Comparison of ENCODE assay signal across 1 cellular context in genomic region chr1:8702848-8703810, GRCh38.
TF ChIP-seq lines count a peak whose summit lies in the region.

No MANE protein-coding gene starts in this region.

TF ChIP-seq in HepG2, 621 proteins besides CTCF, POLR2A, EP300 and RAD21 (continued from another document and continues in another):
- TF ChIP-seq ZNF407 (CRISPR knock-in tag; IDR thresholded peaks at IDR 0.05; ENCODE audit: not compliant biosample characterization) (no peak), SMYD3 (CRISPR knock-in tag; IDR thresholded peaks at IDR 0.05) (no peak), CAMTA2 (CRISPR knock-in tag; IDR thresholded peaks at IDR 0.05; ENCODE audit: borderline replicate concordance) (no peak), SOX13 (IDR thresholded peaks at IDR 0.05) (no peak; the same call in 1 of the 2 replicates), SOX13 (CRISPR knock-in tag; conservative IDR thresholded peaks at IDR 0.05 in 1 of 2, IDR thresholded peaks at IDR 0.05 in 1 of 2) (peak in 1 of 2 experiments; percentile 58; a peak in 2 of 4 replicates), ZFAT (CRISPR knock-in tag; conservative IDR thresholded peaks at IDR 0.05) (no peak), HES4 (CRISPR knock-in tag; IDR thresholded peaks at IDR 0.05; ENCODE audit: borderline replicate concordance) (0 out of 2 replicates have a peak, but pooled peaks have one; percentile 14), NR1H2 (CRISPR knock-in tag; IDR thresholded peaks at IDR 0.05; ENCODE audit: borderline replicate concordance, low read depth) (no peak), ZBTB37 (CRISPR knock-in tag; IDR thresholded peaks at IDR 0.05) (no peak), ZFY (CRISPR knock-in tag; IDR thresholded peaks at IDR 0.05) (peak; percentile 71), BORCS8-MEF2B (CRISPR knock-in tag; IDR thresholded peaks at IDR 0.05) (no peak), DR1 (CRISPR knock-in tag; IDR thresholded peaks at IDR 0.05) (no peak), ZSCAN20 (CRISPR knock-in tag; IDR thresholded peaks at IDR 0.05; ENCODE audit: borderline replicate concordance) (no peak), MXD4 (CRISPR knock-in tag; IDR thresholded peaks at IDR 0.05) (peak; percentile 84), MYC (CRISPR knock-in tag; IDR thresholded peaks at IDR 0.05; ENCODE audit: borderline replicate concordance) (peak; percentile 77; the same call in 1 of the 2 replicates), CHD2 (IDR thresholded peaks at IDR 0.05; ENCODE audit: low read depth, low read length) (no peak), GPN1 (CRISPR knock-in tag; IDR thresholded peaks at IDR 0.05; ENCODE audit: borderline replicate concordance) (no peak), ZNF713 (CRISPR knock-in tag; IDR thresholded peaks at IDR 0.05) (no peak), SMARCE1 (IDR thresholded peaks at IDR 0.05; ENCODE audit: borderline replicate concordance) (no peak), HNRNPUL1 (IDR thresholded peaks at IDR 0.05; ENCODE audit: low read depth, low read length) (no peak), MIXL1 (CRISPR knock-in tag; IDR thresholded peaks at IDR 0.05) (peak; percentile 49; the same call in 1 of the 2 replicates), ZNF747 (CRISPR knock-in tag; IDR thresholded peaks at IDR 0.05; ENCODE audit: borderline replicate concordance) (no peak), ZNF563 (CRISPR knock-in tag; IDR thresholded peaks at IDR 0.05) (no peak; the same call in 1 of the 2 replicates), SRSF9 (IDR thresholded peaks at IDR 0.05; ENCODE audit: borderline replicate concordance, insufficient read depth, low read depth, low read length, poor library complexity, severe bottlenecking) (no peak), CEBPB (IDR thresholded peaks at IDR 0.05; ENCODE audit: borderline replicate concordance, low read depth, low read length) (no peak), TOE1 (CRISPR knock-in tag; IDR thresholded peaks at IDR 0.05) (no peak), ZNF382 (CRISPR knock-in tag; IDR thresholded peaks at IDR 0.05; ENCODE audit: borderline replicate concordance) (no peak), SOX6 (IDR thresholded peaks at IDR 0.05) (no peak), SOX6 (CRISPR knock-in tag; IDR thresholded peaks at IDR 0.05) (no peak; the same call in none of the 2 replicates), TBX3 (IDR thresholded peaks at IDR 0.05; ENCODE audit: borderline replicate concordance) (no peak), YY1 (IDR thresholded peaks at IDR 0.05; ENCODE audit: insufficient read depth, insufficient replicate concordance, low read depth, low read length) (peak; percentile 84), ELF4 (CRISPR knock-in tag; IDR thresholded peaks at IDR 0.05; ENCODE audit: borderline replicate concordance) (no peak), ESRRA (CRISPR knock-in tag; IDR thresholded peaks at IDR 0.05; ENCODE audit: low read depth) (no peak), ZNF3 (CRISPR knock-in tag; IDR thresholded peaks at IDR 0.05) (no peak), ZNF598 (CRISPR knock-in tag; IDR thresholded peaks at IDR 0.05; ENCODE audit: borderline replicate concordance) (no peak), E2F1 (CRISPR knock-in tag; IDR thresholded peaks at IDR 0.05) (no peak), MAFG (CRISPR knock-in tag; IDR thresholded peaks at IDR 0.05) (no peak), GMEB2 (CRISPR knock-in tag; IDR thresholded peaks at IDR 0.05; ENCODE audit: low read depth) (no peak)
- TF ChIP-seq, protein P1, sequence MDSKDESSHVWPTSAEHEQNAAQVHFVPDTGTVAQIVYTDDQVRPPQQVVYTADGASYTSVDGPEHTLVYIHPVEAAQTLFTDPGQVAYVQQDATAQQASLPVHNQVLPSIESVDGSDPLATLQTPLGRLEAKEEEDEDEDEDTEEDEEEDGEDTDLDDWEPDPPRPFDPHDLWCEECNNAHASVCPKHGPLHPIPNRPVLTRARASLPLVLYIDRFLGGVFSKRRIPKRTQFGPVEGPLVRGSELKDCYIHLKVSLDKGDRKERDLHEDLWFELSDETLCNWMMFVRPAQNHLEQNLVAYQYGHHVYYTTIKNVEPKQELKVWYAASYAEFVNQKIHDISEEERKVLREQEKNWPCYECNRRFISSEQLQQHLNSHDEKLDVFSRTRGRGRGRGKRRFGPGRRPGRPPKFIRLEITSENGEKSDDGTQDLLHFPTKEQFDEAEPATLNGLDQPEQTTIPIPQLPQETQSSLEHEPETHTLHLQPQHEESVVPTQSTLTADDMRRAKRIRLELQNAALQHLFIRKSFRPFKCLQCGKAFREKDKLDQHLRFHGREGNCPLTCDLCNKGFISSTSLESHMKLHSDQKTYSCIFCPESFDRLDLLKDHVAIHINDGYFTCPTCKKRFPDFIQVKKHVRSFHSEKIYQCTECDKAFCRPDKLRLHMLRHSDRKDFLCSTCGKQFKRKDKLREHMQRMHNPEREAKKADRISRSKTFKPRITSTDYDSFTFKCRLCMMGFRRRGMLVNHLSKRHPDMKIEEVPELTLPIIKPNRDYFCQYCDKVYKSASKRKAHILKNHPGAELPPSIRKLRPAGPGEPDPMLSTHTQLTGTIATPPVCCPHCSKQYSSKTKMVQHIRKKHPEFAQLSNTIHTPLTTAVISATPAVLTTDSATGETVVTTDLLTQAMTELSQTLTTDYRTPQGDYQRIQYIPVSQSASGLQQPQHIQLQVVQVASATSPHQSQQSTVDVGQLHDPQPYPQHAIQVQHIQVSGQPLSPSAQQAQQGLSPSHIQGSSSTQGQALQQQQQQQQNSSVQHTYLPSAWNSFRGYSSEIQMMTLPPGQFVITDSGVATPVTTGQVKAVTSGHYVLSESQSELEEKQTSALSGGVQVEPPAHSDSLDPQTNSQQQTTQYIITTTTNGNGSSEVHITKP (CRISPR knock-in tag; IDR thresholded peaks at IDR 0.05; ENCODE audit: low read depth), result 0 out of 2 replicates have a peak, but pooled peaks have one; percentile 18
- TF ChIP-seq, protein P2, sequence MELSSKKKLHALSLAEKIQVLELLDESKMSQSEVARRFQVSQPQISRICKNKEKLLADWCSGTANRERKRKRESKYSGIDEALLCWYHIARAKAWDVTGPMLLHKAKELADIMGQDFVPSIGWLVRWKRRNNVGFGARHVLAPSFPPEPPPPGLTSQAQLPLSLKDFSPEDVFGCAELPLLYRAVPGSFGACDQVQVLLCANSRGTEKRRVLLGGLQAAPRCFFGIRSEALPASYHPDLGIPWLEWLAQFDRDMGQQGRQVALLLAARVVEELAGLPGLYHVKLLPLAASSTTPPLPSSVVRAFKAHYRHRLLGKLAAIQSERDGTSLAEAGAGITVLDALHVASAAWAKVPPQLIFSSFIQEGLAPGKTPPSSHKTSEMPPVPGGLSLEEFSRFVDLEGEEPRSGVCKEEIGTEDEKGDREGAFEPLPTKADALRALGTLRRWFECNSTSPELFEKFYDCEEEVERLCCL (CRISPR knock-in tag; IDR thresholded peaks at IDR 0.05; ENCODE audit: borderline replicate concordance), result no peak
- TF ChIP-seq, protein P3, sequence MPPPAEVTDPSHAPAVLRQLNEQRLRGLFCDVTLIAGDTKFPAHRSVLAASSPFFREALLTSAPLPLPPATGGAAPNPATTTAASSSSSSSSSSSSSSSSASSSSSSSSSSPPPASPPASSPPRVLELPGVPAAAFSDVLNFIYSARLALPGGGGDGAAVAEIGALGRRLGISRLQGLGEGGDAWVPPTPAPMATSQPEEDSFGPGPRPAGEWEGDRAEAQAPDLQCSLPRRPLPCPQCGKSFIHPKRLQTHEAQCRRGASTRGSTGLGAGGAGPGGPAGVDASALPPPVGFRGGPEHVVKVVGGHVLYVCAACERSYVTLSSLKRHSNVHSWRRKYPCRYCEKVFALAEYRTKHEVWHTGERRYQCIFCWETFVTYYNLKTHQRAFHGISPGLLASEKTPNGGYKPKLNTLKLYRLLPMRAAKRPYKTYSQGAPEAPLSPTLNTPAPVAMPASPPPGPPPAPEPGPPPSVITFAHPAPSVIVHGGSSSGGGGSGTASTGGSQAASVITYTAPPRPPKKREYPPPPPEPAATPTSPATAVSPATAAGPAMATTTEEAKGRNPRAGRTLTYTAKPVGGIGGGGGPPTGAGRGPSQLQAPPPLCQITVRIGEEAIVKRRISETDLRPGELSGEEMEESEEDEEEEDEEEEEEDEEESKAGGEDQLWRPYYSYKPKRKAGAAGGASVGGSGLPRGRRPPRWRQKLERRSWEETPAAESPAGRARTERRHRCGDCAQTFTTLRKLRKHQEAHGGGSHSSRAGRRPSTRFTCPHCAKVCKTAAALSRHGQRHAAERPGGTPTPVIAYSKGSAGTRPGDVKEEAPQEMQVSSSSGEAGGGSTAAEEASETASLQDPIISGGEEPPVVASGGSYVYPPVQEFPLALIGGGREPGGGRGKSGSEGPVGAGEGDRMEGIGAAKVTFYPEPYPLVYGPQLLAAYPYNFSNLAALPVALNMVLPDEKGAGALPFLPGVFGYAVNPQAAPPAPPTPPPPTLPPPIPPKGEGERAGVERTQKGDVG (CRISPR knock-in tag; IDR thresholded peaks at IDR 0.05; ENCODE audit: borderline replicate concordance), result no peak
